Comparison of ENCODE assay signal across 25 cellular contexts in the genomic region with DNA sequence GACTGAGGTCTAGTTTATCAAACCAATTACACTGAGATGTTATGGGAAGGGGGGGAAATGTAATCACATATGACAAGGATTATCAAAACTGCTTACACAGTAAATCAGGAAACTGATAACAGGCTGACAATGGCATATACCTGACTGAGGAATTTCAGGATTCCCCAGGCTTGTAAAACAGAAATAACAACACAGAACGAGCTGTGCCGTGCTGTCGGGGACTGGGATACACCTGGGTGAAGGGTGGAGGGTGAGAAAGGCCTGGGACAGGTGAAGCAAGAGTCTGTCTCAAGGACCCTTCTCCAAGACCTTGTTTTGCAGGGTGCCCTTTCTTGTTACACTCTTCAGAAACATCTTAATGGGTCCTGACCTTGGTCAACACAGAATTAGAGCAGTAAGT.
"Had no signal": no experiment of that assay in that cellular context is flagged by ENCODE, and none has a peak within 500 bp of the region (broad histone marks: within the 10 kb centered on the region; RNA-seq: fewer than 3 reads in every experiment).

No MANE protein-coding gene starts in this region.

- H3K27ac Mint-ChIP-seq: activated T-cell treated with anti-CD3 and anti-CD28 coated beads, Interleukin-2, amount 50 U/mL, for 24 hours; effector memory CD8-positive, alpha-beta T cell; naive thymus-derived CD4-positive, alpha-beta T cell; T-helper 2 cell treated with Interferon-gamma antibody and Interleukin-4, amounts not matched to agents 5 μg/mL and 100 μg/mL, for 36 hours had no signal

- H3K4me1 Mint-ChIP-seq: naive thymus-derived CD4-positive, alpha-beta T cell; neural crest cell had no signal

- H3K9me3 Mint-ChIP-seq: activated T-cell treated with anti-CD3 and anti-CD28 coated beads, Interleukin-2, amount 50 U/mL, for 24 hours; effector memory CD8-positive, alpha-beta T cell; naive thymus-derived CD4-positive, alpha-beta T cell; T-helper 2 cell treated with Interferon-gamma antibody and Interleukin-4, amounts not matched to agents 5 μg/mL and 100 μg/mL, for 36 hours had no signal

- DNase-seq: activated CD4-positive, alpha-beta T cell treated with anti-CD3 and anti-CD28 coated beads for 4 hours; activated CD4-positive, alpha-beta T cell treated with anti-CD3 and anti-CD28 coated beads, Interleukin-2, amount 50 U/mL, for 48 hours; activated CD8-positive, alpha-beta memory T cell treated with anti-CD3 and anti-CD28 coated beads, Interleukin-2, amount 50 U/mL, for 4 hours; activated gamma-delta T cell; activated naive CD4-positive, alpha-beta T cell treated with anti-CD3 and anti-CD28 coated beads, Interleukin-2, amount 50 U/mL, for 16 hours; activated T-cell treated with anti-CD3 and anti-CD28 coated beads, Interleukin-2, amount 50 U/mL, for 24 hours; amniotic stem cell; brain microvascular endothelial cell; cortex of kidney; effector memory CD8-positive, alpha-beta T cell; heart left ventricle; midbrain; naive thymus-derived CD4-positive, alpha-beta T cell; nucleus accumbens; pancreas; stimulated activated CD4-positive, alpha-beta T cell treated with anti-CD3 and anti-CD28 coated beads, Interleukin-12 subunit alpha, Interleukin-12 subunit beta, amount 100 ng/mL, for 4 hours; stimulated activated CD4-positive, alpha-beta T cell treated with anti-CD3 and anti-CD28 coated beads, Interleukin-4, amount 100 ng/mL, for 1 hour; stimulated activated naive CD8-positive, alpha-beta T cell treated with anti-CD3 and anti-CD28 coated beads, Interleukin-15, Interleukin-2, amounts not matched to agents 100 U/mL and 50 U/mL, for 24 hours; T-helper 1 cell; testis; trophoblast cell had no signal

- ATAC-seq: effector memory CD8-positive, alpha-beta T cell; heart left ventricle; naive thymus-derived CD4-positive, alpha-beta T cell; pancreas; stimulated activated naive CD8-positive, alpha-beta T cell treated with anti-CD3 and anti-CD28 coated beads, Interleukin-15, Interleukin-2, amounts not matched to agents 100 U/mL and 50 U/mL, for 24 hours had no signal

- H3K36me3 Mint-ChIP-seq: naive thymus-derived CD4-positive, alpha-beta T cell had no signal

- H3K27ac ChIP-seq: brain microvascular endothelial cell, heart left ventricle, pancreas, right atrium auricular region, testis, vagina had no signal

- H3K4me3 ChIP-seq: heart left ventricle, pancreas, right atrium auricular region, testis, vagina had no signal

- H3K4me1 ChIP-seq: pancreas, testis had no signal

- H3K27me3 ChIP-seq: brain microvascular endothelial cell, heart left ventricle, pancreas, right atrium auricular region, testis, vagina had no signal

- H3K9me3 ChIP-seq: heart left ventricle, pancreas, right atrium auricular region, testis, vagina had no signal

- H3K4me3 Mint-ChIP-seq: activated T-cell treated with anti-CD3 and anti-CD28 coated beads, Interleukin-2, amount 50 U/mL, for 24 hours; effector memory CD8-positive, alpha-beta T cell; naive thymus-derived CD4-positive, alpha-beta T cell; neural crest cell; T-helper 2 cell treated with Interferon-gamma antibody and Interleukin-4, amounts not matched to agents 5 μg/mL and 100 μg/mL, for 36 hours had no signal

- H3K36me3 ChIP-seq: brain microvascular endothelial cell, heart left ventricle, pancreas, right atrium auricular region, vagina had no signal
